8 cellular contexts compared by ENCODE assay signal in the genomic region with DNA sequence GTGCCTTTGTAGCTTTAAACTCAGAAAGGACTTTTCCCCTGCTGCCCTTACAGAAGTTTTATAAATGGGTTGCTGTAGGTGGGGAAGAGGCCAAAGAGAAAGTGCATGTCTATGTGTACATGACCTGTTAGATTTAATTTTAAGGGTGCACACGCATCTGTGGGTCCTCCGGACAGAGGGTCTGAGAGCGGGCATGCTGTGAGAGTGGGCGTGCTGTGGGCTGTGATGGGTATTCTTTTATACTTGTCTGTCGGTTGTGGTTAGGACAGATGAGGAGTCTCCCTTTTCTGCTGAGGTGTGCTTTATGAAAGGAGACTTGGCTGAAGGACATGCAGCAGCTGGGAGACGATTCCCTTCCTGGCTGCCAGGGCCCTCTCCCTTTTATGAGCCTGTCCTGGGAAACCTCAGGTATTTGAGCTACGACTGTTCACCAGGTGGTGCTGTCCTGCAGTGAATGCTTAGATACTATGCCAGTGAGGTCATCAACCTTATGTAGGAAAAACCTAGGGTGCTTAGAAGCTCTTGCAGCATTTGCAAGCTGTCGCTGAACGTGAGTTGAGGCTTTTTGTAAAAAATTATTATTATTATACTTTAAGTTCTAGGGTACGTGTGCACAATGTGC.
A peak's percentile ranks its signal among the peaks of the same experiment; 100 is the strongest.
DNase-seq lines count a peak whose midpoint lies in the region; ATAC-seq, FAIRE-seq and TF ChIP-seq lines count a peak whose summit lies in the region.

No MANE protein-coding gene starts in this region.

- POLR2A ChIA-PET in CD4-positive, alpha-beta T cell (lab: Charles Lee) = interaction anchor here (1.1 kb wide), 1 partner anchor 83 kb away, joined by 5 read pairs; no protein-coding TSS in a partner anchor

- TF ChIP-seq POLR2A in prostate gland (IDR thresholded peaks at IDR 0.05) (no peak), H54 (IDR thresholded peaks at IDR 0.05; ENCODE audit: low read depth, low read length) (no peak)

- no peak overlapping the region for H3K4me3 ChIP-seq in fibroblast of villous mesenchyme (ENCODE audit: low read depth, low read length)
- no peak overlapping the region for H3K4me3 ChIP-seq in prostate gland

- H3K36me3 Mint-ChIP-seq in CD4-positive, alpha-beta T cell (ENCODE audit: low read depth) = no peaks in the 10 kb centered on the region
- H3K36me3 Mint-ChIP-seq in HFFc6 (ENCODE audit: low read depth) = peaks cover 28% of the 10 kb centered on the region

- no peak overlapping the region for H3K27ac ChIP-seq in CD4-positive, alpha-beta T cell (ENCODE audit: low read depth, low read length)
- no peak overlapping the region for H3K27ac ChIP-seq in prostate gland

- H3K4me1 Mint-ChIP-seq in CD4-positive, alpha-beta T cell (ENCODE audit: low read depth) = no peaks in the 10 kb centered on the region
- H3K4me1 Mint-ChIP-seq in HFFc6 (ENCODE audit: low read depth) = peaks cover 32% of the 10 kb centered on the region

- no peaks in the 10 kb centered on the region for H3K27me3 Mint-ChIP-seq in CD4-positive, alpha-beta T cell
- no peaks in the 10 kb centered on the region; the same call in 1 of the 2 replicates for H3K27me3 Mint-ChIP-seq in HFFc6 (ENCODE audit: insufficient read depth)

- H3K9me3 Mint-ChIP-seq in CD4-positive, alpha-beta T cell = no peaks in the 10 kb centered on the region
- H3K9me3 Mint-ChIP-seq in HFFc6 = peaks cover 15% of the 10 kb centered on the region

- CTCF ChIA-PET in CD4-positive, alpha-beta T cell (lab: Charles Lee) = interaction anchor here (1.8 kb wide), 1 partner anchor 83 kb away, joined by 8 read pairs; no protein-coding TSS in a partner anchor

- intact Hi-C loops in CD4-positive, alpha-beta T cell (cut with DNase I, micrococcal nuclease) = loop anchor here (1.0 to 5.0 kb wide), 3 partner anchors 82 to 151 kb away; no protein-coding TSS in a partner anchor
- intact Hi-C loops in prostate gland (cut with DNase I) = loop anchor here (10.0 kb wide), 1 partner anchor 79 kb away; no protein-coding TSS in a partner anchor

- H3K27me3 ChIP-seq in CD4-positive, alpha-beta T cell (ENCODE audit: control insufficient read depth, insufficient read depth, low read length) = no peaks in the 10 kb centered on the region
- H3K27me3 ChIP-seq in prostate gland (replicated peaks; ENCODE audit: insufficient read depth) = no peaks in the 10 kb centered on the region

- no peak for FAIRE-seq in H54 (lab: Jason Lieb, UNC)

- WGBS in prostate gland = 55% methylated on average over 10 of the region's 10 CpGs

- DNase-seq in CD4-positive, alpha-beta T cell = peak in 1 of 10 experiments; percentile 12
- DNase-seq in HFFc6 = peak; percentile 47
- peak; percentile 44 for DNase-seq in RPMI7951 (ENCODE audit: low read depth)
- DNase-seq in fibroblast of villous mesenchyme (ENCODE audit: low read depth) = peak; percentile 75
- peak; percentile 89 for DNase-seq in prostate gland (ENCODE audit: low spot score)
- DNase-seq in middle frontal gyrus (ENCODE audit: extremely low spot score, low spot score) = no peak
- no peak for DNase-seq in H54 (ENCODE audit: insufficient read length, low spot score)

- H3K36me3 ChIP-seq in prostate gland = no peaks in the 10 kb centered on the region

- no peak overlapping the region for H3K27ac Mint-ChIP-seq in CD4-positive, alpha-beta T cell
- no peak overlapping the region for H3K27ac Mint-ChIP-seq in HFFc6

- no peak for TF ChIP-seq CTCF in CD4-positive, alpha-beta T cell (IDR thresholded peaks at IDR 0.05)
- TF ChIP-seq CTCF in HFFc6 (IDR thresholded peaks at IDR 0.05) (peak; percentile 59), fibroblast of villous mesenchyme (IDR thresholded peaks at IDR 0.05; ENCODE audit: insufficient read depth, low read depth, low read length) (peak; percentile 36), prostate gland (IDR thresholded peaks at IDR 0.05) (peak in 3 of 4 experiments; percentile 66 to 87 (median 73))

- ATAC-seq in CD4-positive, alpha-beta T cell (ENCODE audit: poor library complexity) = peak; percentile 51
- ATAC-seq in GM21737 (IDR thresholded peaks at IDR 0.05; ENCODE audit: unreplicated experiment) = no peak

- no peaks in the 10 kb centered on the region for H3K9me3 ChIP-seq in CD4-positive, alpha-beta T cell (ENCODE audit: control insufficient read depth, low read length)
- H3K9me3 ChIP-seq in prostate gland = no peaks in the 10 kb centered on the region

- H3K4me3 Mint-ChIP-seq in CD4-positive, alpha-beta T cell = no peak overlapping the region
- no peak overlapping the region for H3K4me3 Mint-ChIP-seq in HFFc6

- no peaks in the 10 kb centered on the region for H3K4me1 ChIP-seq in prostate gland (replicated peaks)

Comparison
In these comparisons a context has a peak if more than half of its experiments do, and no peak if none do; other contexts are left out.
1. DNase-seq: peak in HFFc6 (single experiment), RPMI7951 (single experiment), fibroblast of villous mesenchyme (single experiment) and prostate gland (single experiment); none in middle frontal gyrus (single experiment) and H54 (single experiment).